Comparison of ENCODE assay signal across 14 cellular contexts in the genomic region with DNA sequence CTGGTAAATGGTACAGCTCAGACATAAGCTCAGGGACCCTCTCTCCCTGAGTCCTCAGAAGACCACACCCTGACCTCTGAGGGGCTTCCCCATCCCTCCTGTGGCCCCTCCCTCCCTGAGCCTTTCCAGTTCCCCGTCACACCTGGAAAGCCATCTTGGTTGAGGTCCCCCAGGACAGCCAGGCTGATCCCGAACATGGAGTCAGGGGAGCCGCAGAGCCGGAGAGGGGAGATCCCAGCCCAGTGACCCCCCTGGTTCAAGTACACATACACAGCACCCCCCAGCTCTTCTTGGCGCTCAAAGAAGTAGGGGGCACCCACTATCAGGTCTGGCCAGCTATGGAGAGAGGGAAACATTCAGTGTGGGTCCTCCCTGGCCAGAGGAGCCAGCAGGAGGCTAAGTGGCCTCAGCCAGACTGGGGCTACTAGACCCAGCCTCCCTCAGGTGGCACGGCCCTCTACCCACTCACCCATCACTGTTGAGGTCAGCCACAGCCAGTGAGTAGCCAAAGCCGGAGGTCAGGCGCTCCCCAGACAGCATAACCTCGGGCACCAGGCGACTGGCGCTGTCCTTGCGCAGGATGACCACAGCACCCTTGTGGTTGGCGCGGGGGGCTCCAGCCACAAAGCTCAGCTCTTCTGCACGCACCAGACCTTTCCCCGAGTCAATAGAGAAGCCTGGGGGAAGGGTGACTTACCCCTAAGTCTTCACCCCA.
"Had no signal": no experiment of that assay in that cellular context is flagged by ENCODE, and none has a peak within 500 bp of the region (broad histone marks: within the 10 kb centered on the region; RNA-seq: fewer than 3 reads in every experiment).

No MANE protein-coding gene starts in this region.

- H3K36me3 Mint-ChIP-seq: memory B cell, natural killer cell had no signal

- H3K9me3 Mint-ChIP-seq: activated B cell treated with CpG ODN at 0.5 μM for 24 hours; activated CD8-positive, alpha-beta T cell treated with anti-CD3 and anti-CD28 coated beads for 36 hours; activated naive CD8-positive, alpha-beta T cell treated with anti-CD3 and anti-CD28 coated beads, Interleukin-2, amount 50 U/mL, for 24 hours; memory B cell; natural killer cell; stimulated activated naive CD8-positive, alpha-beta T cell treated with anti-CD3 and anti-CD28 coated beads, Interleukin-15, amount 100 ng/mL, for 72 hours had no signal

- DNase-seq: activated B cell treated with CpG ODN at 0.5 μM for 24 hours; activated CD4-positive, alpha-beta T cell treated with anti-CD3 and anti-CD28 coated beads for 48 hours; activated CD8-positive, alpha-beta memory T cell treated with anti-CD3 and anti-CD28 coated beads, Interleukin-2, amount 50 U/mL, for 4 hours; activated CD8-positive, alpha-beta T cell treated with anti-CD3 and anti-CD28 coated beads for 36 hours; activated naive CD4-positive, alpha-beta T cell; activated naive CD8-positive, alpha-beta T cell treated with anti-CD3 and anti-CD28 coated beads, Interleukin-2, amount 50 U/mL, for 24 hours; natural killer cell; stimulated activated CD4-positive, alpha-beta T cell treated with anti-CD3 and anti-CD28 coated beads, Interleukin-1b, Interleukin-23, amount 100 ng/mL, for 48 hours; stimulated activated naive CD8-positive, alpha-beta T cell treated with anti-CD3 and anti-CD28 coated beads, Interleukin-15, amount 100 ng/mL, for 72 hours; T-helper 17 cell had no signal

- H3K9me3 ChIP-seq: right atrium auricular region had no signal

- H3K27me3 Mint-ChIP-seq: activated CD8-positive, alpha-beta T cell treated with anti-CD3 and anti-CD28 coated beads for 36 hours; stimulated activated naive CD8-positive, alpha-beta T cell treated with anti-CD3 and anti-CD28 coated beads, Interleukin-15, amount 100 ng/mL, for 72 hours had no signal

- H3K4me1 Mint-ChIP-seq: activated B cell treated with CpG ODN at 0.5 μM for 24 hours; activated naive CD8-positive, alpha-beta T cell treated with anti-CD3 and anti-CD28 coated beads, Interleukin-2, amount 50 U/mL, for 24 hours; natural killer cell; stimulated activated naive CD8-positive, alpha-beta T cell treated with anti-CD3 and anti-CD28 coated beads, Interleukin-15, amount 100 ng/mL, for 72 hours had no signal

- H3K27ac Mint-ChIP-seq: activated B cell treated with CpG ODN at 0.5 μM for 24 hours; activated CD8-positive, alpha-beta T cell treated with anti-CD3 and anti-CD28 coated beads for 36 hours; activated naive CD8-positive, alpha-beta T cell treated with anti-CD3 and anti-CD28 coated beads, Interleukin-2, amount 50 U/mL, for 24 hours; memory B cell; natural killer cell; T-helper 17 cell had no signal

- H3K27ac ChIP-seq: epithelial cell of prostate had no signal

- ATAC-seq: activated CD8-positive, alpha-beta T cell treated with anti-CD3 and anti-CD28 coated beads for 36 hours; activated naive CD8-positive, alpha-beta T cell treated with anti-CD3 and anti-CD28 coated beads, Interleukin-2, amount 50 U/mL, for 24 hours; left lobe of liver; natural killer cell; stimulated activated naive CD8-positive, alpha-beta T cell treated with anti-CD3 and anti-CD28 coated beads, Interleukin-15, amount 100 ng/mL, for 72 hours; T-helper 17 cell had no signal

- H3K27me3 ChIP-seq: right atrium auricular region had no signal

- H3K4me3 ChIP-seq: right atrium auricular region had no signal

- H3K4me3 Mint-ChIP-seq: activated B cell treated with CpG ODN at 0.5 μM for 24 hours; activated CD8-positive, alpha-beta T cell treated with anti-CD3 and anti-CD28 coated beads for 36 hours; activated naive CD8-positive, alpha-beta T cell treated with anti-CD3 and anti-CD28 coated beads, Interleukin-2, amount 50 U/mL, for 24 hours; memory B cell; natural killer cell; stimulated activated naive CD8-positive, alpha-beta T cell treated with anti-CD3 and anti-CD28 coated beads, Interleukin-15, amount 100 ng/mL, for 72 hours; T-helper 17 cell had no signal
